10 cellular contexts compared by ENCODE assay signal in the genomic region with DNA sequence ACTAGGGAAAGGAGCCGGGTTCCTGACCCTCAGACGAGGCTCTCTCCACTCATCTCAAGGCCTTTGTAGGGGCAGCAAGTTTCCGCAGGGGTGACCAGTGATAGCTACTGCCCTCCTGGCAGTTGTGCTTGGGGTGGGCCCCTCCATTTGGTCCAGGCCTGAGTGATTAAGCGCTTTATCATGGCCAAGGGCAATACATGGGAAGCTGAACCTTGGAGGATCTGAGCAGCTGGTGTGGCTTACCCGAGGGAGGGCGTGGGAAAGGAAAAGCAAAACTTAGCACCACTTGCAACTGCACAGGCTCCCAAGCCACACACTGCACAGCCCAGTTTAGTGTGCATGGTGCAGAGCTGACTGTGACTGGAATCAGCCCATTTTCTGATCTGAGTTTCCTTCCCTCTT. TPM values are rescaled to one million over a fixed set of nuclear protein-coding genes. Genes with fewer than 3 reads are reported as not detected.
DNase-seq lines count a peak whose midpoint lies in the region; ATAC-seq and TF ChIP-seq lines count a peak whose summit lies in the region.
"Had no signal": no experiment of that assay in that cellular context is flagged by ENCODE, and none has a peak within 500 bp of the region (broad histone marks: within the 10 kb centered on the region; RNA-seq: fewer than 3 reads in every experiment).

No MANE protein-coding gene starts in this region.

- peak overlapping the region; percentile 40; the same call in 1 of the 2 replicates for H3K4me2 ChIP-seq in DND-41 (ENCODE audit: insufficient read depth, low read length)

- H3K27ac ChIP-seq in DND-41 (ENCODE audit: low read length), result peak overlapping the region; percentile 90

- H3K4me1 ChIP-seq in DND-41 (ENCODE audit: insufficient read depth, low read length), result peaks cover 66% of the 10 kb centered on the region

- no peak for TF ChIP-seq CTCF in DND-41 (IDR thresholded peaks at IDR 0.05; ENCODE audit: borderline replicate concordance, extremely low read depth, low read length, poor library complexity, severe bottlenecking)

- no peaks in the 10 kb centered on the region for H3K27me3 ChIP-seq in DND-41 (ENCODE audit: insufficient read depth, low read length, poor library complexity)

- H3K79me2 ChIP-seq in DND-41 (ENCODE audit: insufficient read depth, low read length), result no peaks in the 10 kb centered on the region

- H3K36me3 ChIP-seq in DND-41 (ENCODE audit: insufficient read depth, low read length), result no peaks in the 10 kb centered on the region

- peak; percentile 83 for DNase-seq in DND-41
- peak; percentile 37 for DNase-seq in Jurkat, Clone E6-1 (ENCODE audit: low read depth, low spot score)
- peak; percentile 88 for DNase-seq in fibroblast of peridontal ligament (ENCODE audit: extremely low read depth)
- no peak for DNase-seq in kidney glomerular epithelial cell (lab: John Stamatoyannopoulos, UW)
- no peak for DNase-seq in hypothalamus (lab: John Stamatoyannopoulos, UW)
- DNase-seq in NCI-H128 (lab: John Stamatoyannopoulos, UW; ENCODE audit: unreplicated experiment), result no peak
- no peak for DNase-seq in germinal center (ENCODE audit: low spot score)
- DNase-seq: DMS53, RPMI8226 had no signal

- peak overlapping the region; percentile 63 for H2AFZ ChIP-seq in DND-41 (ENCODE audit: low read depth, low read length)

- peak overlapping the region; percentile 44 for H3K9ac ChIP-seq in DND-41 (ENCODE audit: low read depth, low read length)

- no peak overlapping the region for H3K4me3 ChIP-seq in DND-41 (ENCODE audit: low read depth in 1 of 2, low read length in 2 of 2)
- no peak overlapping the region for H3K4me3 ChIP-seq in Jurkat, Clone E6-1 (ENCODE audit: low read length)

- ATAC-seq in DND-41 (ENCODE audit: insufficient read depth, low read depth), result peak; percentile 77
- ATAC-seq in GM21447 (IDR thresholded peaks at IDR 0.05; ENCODE audit: unreplicated experiment), result peak; percentile 43

- no peaks in the 10 kb centered on the region for H4K20me1 ChIP-seq in DND-41 (ENCODE audit: insufficient read depth, low read length)

- no peaks in the 10 kb centered on the region for H3K9me3 ChIP-seq in DND-41 (ENCODE audit: insufficient read depth, low read length, severe bottlenecking)

RNA-seq across cellular contexts. Expression of gene GADD45A, which starts 47.8 kb away (rescaled TPM):
- polyA plus RNA-seq in Jurkat, Clone E6-1 (2012; ENCODE audit: insufficient read depth, insufficient read length), result 19.0 TPM

Comparison
In these comparisons a context has a peak if more than half of its experiments do, and no peak if none do; other contexts are left out.
1. DNase-seq: peak in DND-41 (single experiment), Jurkat, Clone E6-1 (single experiment) and fibroblast of peridontal ligament (single experiment); none in kidney glomerular epithelial cell (single experiment), hypothalamus (0 of 51), NCI-H128 (single experiment) and germinal center (single experiment).